In genomic region chr6:34836451-34836850, GRCh38 we compare ENCODE assay signal across 17 cellular contexts.
"Had no signal": no experiment of that assay in that cellular context is flagged by ENCODE, and none has a peak within 500 bp of the region (broad histone marks: within the 10 kb centered on the region; RNA-seq: fewer than 3 reads in every experiment).

No MANE protein-coding gene starts in this region.

- H3K27ac Mint-ChIP-seq: activated CD4-positive, alpha-beta T cell treated with anti-CD3 and anti-CD28 coated beads, Interleukin-2, amount 10 ng/mL, durations not matched to agents 7 days and 5 days; activated naive CD4-positive, alpha-beta T cell treated with anti-CD3 and anti-CD28 coated beads, Interleukin-2, amount 50 U/mL, for 24 hours; nephron progenitor cell had no signal

- H3K27me3 ChIP-seq: colonic mucosa, esophagus squamous epithelium, heart left ventricle, pancreas, stomach, uterus had no signal

- H3K4me3 ChIP-seq: colonic mucosa, esophagus squamous epithelium, heart left ventricle, lower lobe of right lung, pancreas, stomach, thoracic aorta, uterus had no signal

- H3K4me1 ChIP-seq: colonic mucosa, esophagus squamous epithelium, lower lobe of right lung, pancreas, uterus had no signal

- H3K4me1 Mint-ChIP-seq: nephron progenitor cell had no signal

- H3K27ac ChIP-seq: colonic mucosa, lower lobe of right lung, pancreas, thoracic aorta, uterus had no signal

- H3K9me3 ChIP-seq: colonic mucosa, esophagus squamous epithelium, heart left ventricle, lower lobe of right lung, pancreas, stomach, thoracic aorta, uterus had no signal

- H3K36me3 ChIP-seq: colonic mucosa, uterus had no signal

- H3K4me3 Mint-ChIP-seq: activated CD4-positive, alpha-beta T cell treated with anti-CD3 and anti-CD28 coated beads, Interleukin-2, amount 10 ng/mL, durations not matched to agents 7 days and 5 days; activated naive CD4-positive, alpha-beta T cell treated with anti-CD3 and anti-CD28 coated beads, Interleukin-2, amount 50 U/mL, for 24 hours; nephron progenitor cell had no signal

- DNase-seq: activated CD4-positive, alpha-beta T cell treated with anti-CD3 and anti-CD28 coated beads, Interleukin-2, amount 10 ng/mL, durations not matched to agents 7 days and 5 days; activated CD8-positive, alpha-beta memory T cell treated with anti-CD3 and anti-CD28 coated beads for 24 hours; activated T-cell treated with anti-CD3 and anti-CD28 coated beads for 4 hours; colonic mucosa; effector CD4-positive, alpha-beta T cell; esophagus squamous epithelium; heart left ventricle; left cardiac atrium; lower lobe of right lung; nephron progenitor cell; pancreas; stimulated activated CD4-positive, alpha-beta T cell treated with anti-CD3 and anti-CD28 coated beads, Interleukin-1b, Interleukin-23, amount 100 ng/mL, for 48 hours; stomach; T-helper 9 cell; uterus had no signal

- H3K27me3 Mint-ChIP-seq: activated CD4-positive, alpha-beta T cell treated with anti-CD3 and anti-CD28 coated beads, Interleukin-2, amount 10 ng/mL, durations not matched to agents 7 days and 5 days; activated naive CD4-positive, alpha-beta T cell treated with anti-CD3 and anti-CD28 coated beads, Interleukin-2, amount 50 U/mL, for 24 hours had no signal

- H3K9me3 Mint-ChIP-seq: activated CD4-positive, alpha-beta T cell treated with anti-CD3 and anti-CD28 coated beads, Interleukin-2, amount 10 ng/mL, durations not matched to agents 7 days and 5 days; activated naive CD4-positive, alpha-beta T cell treated with anti-CD3 and anti-CD28 coated beads, Interleukin-2, amount 50 U/mL, for 24 hours; nephron progenitor cell had no signal

- ATAC-seq: heart left ventricle, lower lobe of right lung had no signal
